In the genomic region with DNA sequence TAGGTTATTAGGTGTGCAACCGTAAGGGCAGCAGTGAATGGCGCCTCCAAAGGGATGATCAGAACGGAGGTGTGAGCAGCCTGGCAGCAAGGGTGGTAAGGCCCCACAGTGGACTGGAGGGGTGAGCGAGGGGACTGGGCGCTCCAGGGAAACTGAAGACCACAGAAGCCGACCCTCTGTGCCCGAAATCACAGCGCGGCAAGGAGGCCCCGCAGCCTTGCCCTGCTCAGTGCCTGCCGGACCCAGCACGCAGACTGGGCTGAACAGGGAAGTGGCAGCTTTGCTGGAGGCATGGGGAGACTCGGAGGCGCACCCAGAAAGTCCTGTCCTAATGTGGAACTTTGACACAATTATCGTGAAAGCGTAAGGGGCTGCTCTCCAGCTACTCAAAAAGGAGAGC, we compare ENCODE assay signal across 2 cellular contexts.
TF ChIP-seq lines count a peak whose summit lies in the region.

No MANE protein-coding gene starts in this region.

TF ChIP-seq in GM23338, 12 proteins besides CTCF, POLR2A, EP300 and RAD21 (continued from another document):
- TF ChIP-seq, protein P1, sequence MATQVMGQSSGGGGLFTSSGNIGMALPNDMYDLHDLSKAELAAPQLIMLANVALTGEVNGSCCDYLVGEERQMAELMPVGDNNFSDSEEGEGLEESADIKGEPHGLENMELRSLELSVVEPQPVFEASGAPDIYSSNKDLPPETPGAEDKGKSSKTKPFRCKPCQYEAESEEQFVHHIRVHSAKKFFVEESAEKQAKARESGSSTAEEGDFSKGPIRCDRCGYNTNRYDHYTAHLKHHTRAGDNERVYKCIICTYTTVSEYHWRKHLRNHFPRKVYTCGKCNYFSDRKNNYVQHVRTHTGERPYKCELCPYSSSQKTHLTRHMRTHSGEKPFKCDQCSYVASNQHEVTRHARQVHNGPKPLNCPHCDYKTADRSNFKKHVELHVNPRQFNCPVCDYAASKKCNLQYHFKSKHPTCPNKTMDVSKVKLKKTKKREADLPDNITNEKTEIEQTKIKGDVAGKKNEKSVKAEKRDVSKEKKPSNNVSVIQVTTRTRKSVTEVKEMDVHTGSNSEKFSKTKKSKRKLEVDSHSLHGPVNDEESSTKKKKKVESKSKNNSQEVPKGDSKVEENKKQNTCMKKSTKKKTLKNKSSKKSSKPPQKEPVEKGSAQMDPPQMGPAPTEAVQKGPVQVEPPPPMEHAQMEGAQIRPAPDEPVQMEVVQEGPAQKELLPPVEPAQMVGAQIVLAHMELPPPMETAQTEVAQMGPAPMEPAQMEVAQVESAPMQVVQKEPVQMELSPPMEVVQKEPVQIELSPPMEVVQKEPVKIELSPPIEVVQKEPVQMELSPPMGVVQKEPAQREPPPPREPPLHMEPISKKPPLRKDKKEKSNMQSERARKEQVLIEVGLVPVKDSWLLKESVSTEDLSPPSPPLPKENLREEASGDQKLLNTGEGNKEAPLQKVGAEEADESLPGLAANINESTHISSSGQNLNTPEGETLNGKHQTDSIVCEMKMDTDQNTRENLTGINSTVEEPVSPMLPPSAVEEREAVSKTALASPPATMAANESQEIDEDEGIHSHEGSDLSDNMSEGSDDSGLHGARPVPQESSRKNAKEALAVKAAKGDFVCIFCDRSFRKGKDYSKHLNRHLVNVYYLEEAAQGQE (IDR thresholded peaks at IDR 0.05; ENCODE audit: unreplicated experiment): no peak
- TF ChIP-seq CREB1 (CRISPR knock-in tag; IDR thresholded peaks at IDR 0.05; ENCODE audit: low read depth) (no peak), POLR2AphosphoS5 (IDR thresholded peaks at IDR 0.05; ENCODE audit: low read depth) (no peak), NANOG (IDR thresholded peaks at IDR 0.05; ENCODE audit: borderline replicate concordance) (no peak), STAT1 (IDR thresholded peaks at IDR 0.05; ENCODE audit: unreplicated experiment) (no peak)
- TF ChIP-seq, protein P2, sequence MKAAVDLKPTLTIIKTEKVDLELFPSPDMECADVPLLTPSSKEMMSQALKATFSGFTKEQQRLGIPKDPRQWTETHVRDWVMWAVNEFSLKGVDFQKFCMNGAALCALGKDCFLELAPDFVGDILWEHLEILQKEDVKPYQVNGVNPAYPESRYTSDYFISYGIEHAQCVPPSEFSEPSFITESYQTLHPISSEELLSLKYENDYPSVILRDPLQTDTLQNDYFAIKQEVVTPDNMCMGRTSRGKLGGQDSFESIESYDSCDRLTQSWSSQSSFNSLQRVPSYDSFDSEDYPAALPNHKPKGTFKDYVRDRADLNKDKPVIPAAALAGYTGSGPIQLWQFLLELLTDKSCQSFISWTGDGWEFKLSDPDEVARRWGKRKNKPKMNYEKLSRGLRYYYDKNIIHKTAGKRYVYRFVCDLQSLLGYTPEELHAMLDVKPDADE (IDR thresholded peaks at IDR 0.05): no peak
- TF ChIP-seq, protein P3, sequence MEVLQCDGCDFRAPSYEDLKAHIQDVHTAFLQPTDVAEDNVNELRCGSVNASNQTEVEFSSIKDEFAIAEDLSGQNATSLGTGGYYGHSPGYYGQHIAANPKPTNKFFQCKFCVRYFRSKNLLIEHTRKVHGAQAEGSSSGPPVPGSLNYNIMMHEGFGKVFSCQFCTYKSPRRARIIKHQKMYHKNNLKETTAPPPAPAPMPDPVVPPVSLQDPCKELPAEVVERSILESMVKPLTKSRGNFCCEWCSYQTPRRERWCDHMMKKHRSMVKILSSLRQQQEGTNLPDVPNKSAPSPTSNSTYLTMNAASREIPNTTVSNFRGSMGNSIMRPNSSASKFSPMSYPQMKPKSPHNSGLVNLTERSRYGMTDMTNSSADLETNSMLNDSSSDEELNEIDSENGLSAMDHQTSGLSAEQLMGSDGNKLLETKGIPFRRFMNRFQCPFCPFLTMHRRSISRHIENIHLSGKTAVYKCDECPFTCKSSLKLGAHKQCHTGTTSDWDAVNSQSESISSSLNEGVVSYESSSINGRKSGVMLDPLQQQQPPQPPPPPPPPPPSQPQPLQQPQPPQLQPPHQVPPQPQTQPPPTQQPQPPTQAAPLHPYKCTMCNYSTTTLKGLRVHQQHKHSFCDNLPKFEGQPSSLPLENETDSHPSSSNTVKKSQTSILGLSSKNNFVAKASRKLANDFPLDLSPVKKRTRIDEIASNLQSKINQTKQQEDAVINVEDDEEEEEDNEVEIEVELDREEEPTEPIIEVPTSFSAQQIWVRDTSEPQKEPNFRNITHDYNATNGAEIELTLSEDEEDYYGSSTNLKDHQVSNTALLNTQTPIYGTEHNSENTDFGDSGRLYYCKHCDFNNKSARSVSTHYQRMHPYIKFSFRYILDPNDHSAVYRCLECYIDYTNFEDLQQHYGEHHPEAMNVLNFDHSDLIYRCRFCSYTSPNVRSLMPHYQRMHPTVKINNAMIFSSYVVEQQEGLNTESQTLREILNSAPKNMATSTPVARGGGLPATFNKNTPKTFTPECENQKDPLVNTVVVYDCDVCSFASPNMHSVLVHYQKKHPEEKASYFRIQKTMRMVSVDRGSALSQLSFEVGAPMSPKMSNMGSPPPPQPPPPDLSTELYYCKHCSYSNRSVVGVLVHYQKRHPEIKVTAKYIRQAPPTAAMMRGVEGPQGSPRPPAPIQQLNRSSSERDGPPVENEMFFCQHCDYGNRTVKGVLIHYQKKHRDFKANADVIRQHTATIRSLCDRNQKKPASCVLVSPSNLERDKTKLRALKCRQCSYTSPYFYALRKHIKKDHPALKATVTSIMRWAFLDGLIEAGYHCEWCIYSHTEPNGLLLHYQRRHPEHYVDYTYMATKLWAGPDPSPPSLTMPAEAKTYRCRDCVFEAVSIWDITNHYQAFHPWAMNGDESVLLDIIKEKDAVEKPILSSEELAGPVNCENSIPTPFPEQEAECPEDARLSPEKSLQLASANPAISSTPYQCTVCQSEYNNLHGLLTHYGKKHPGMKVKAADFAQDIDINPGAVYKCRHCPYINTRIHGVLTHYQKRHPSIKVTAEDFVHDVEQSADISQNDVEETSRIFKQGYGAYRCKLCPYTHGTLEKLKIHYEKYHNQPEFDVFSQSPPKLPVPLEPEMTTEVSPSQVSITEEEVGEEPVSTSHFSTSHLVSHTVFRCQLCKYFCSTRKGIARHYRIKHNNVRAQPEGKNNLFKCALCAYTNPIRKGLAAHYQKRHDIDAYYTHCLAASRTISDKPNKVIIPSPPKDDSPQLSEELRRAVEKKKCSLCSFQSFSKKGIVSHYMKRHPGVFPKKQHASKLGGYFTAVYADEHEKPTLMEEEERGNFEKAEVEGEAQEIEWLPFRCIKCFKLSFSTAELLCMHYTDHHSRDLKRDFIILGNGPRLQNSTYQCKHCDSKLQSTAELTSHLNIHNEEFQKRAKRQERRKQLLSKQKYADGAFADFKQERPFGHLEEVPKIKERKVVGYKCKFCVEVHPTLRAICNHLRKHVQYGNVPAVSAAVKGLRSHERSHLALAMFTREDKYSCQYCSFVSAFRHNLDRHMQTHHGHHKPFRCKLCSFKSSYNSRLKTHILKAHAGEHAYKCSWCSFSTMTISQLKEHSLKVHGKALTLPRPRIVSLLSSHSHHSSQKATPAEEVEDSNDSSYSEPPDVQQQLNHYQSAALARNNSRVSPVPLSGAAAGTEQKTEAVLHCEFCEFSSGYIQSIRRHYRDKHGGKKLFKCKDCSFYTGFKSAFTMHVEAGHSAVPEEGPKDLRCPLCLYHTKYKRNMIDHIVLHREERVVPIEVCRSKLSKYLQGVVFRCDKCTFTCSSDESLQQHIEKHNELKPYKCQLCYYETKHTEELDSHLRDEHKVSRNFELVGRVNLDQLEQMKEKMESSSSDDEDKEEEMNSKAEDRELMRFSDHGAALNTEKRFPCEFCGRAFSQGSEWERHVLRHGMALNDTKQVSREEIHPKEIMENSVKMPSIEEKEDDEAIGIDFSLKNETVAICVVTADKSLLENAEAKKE (CRISPR knock-in tag; IDR thresholded peaks at IDR 0.05): no peak

TF ChIP-seq in WTC11, 78 proteins besides CTCF, POLR2A, EP300 and RAD21 (continued from another document):
- TF ChIP-seq HMGA2 (CRISPR knock-in tag; IDR thresholded peaks at IDR 0.05) (no peak), TEAD4 (CRISPR knock-in tag; IDR thresholded peaks at IDR 0.05) (no peak), GABPB1 (CRISPR knock-in tag; IDR thresholded peaks at IDR 0.05) (no peak)
- TF ChIP-seq, protein P4, sequence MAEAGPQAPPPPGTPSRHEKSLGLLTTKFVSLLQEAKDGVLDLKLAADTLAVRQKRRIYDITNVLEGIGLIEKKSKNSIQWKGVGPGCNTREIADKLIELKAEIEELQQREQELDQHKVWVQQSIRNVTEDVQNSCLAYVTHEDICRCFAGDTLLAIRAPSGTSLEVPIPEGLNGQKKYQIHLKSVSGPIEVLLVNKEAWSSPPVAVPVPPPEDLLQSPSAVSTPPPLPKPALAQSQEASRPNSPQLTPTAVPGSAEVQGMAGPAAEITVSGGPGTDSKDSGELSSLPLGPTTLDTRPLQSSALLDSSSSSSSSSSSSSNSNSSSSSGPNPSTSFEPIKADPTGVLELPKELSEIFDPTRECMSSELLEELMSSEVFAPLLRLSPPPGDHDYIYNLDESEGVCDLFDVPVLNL (CRISPR knock-in tag; IDR thresholded peaks at IDR 0.05; ENCODE audit: borderline replicate concordance, low read depth): no peak
TF ChIP-seq in WTC11: peak in this region for 0.
